Comparison of ENCODE assay signal across 8 cellular contexts in the genomic region with DNA sequence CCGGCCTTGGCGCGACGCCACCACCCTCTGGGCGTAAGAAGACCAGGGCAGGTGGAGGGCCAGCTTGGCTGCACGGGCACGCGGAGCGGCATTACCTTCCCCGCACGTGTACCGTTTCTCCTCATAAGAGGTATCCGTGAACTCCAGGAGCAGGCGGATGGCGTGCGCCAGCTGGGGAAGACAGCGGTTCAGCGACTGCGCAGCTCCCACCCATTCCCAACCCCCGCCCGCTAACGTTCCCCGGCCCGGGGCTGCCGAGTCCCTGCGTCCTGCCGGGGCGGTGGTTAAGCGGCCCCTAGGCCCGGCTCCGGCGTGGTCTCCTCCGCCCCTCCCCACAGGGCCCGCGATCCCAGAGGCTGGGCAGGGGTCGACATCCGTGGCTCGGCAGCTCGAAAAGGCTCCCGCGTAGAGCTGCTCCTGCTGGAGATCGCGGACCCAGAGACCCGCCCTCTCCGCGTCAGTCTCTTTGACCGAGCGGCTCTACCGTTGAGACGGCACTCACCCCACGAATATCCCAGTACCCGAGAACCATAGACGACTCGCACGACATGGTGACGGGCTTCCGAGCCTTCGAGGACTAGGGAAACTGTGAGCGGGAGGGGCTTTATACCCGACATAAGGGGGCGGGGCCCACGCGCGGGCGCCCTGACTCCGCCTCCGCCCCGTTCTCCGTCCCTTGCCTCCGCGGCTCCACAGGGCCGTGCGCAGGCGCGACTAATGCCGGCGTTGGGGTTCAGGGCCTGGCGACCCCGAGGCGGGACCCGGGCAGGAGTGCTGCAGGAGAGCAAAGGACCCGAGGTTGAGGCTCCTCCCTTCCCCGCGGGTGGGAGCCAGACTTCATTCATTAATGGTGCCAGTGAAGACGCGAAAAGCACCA. TPM values are rescaled to one million over a fixed set of nuclear protein-coding genes. Genes with fewer than 3 reads are reported as not detected.
DNase-seq lines count a peak whose midpoint lies in the region; ATAC-seq and TF ChIP-seq lines count a peak whose summit lies in the region.

No MANE protein-coding gene starts in this region.

- peaks cover 7% of the 10 kb centered on the region for H3K4me1 Mint-ChIP-seq in endodermal cell

- H3K27ac Mint-ChIP-seq in endodermal cell, result peak overlapping the region; percentile 26

- H3K4me1 ChIP-seq in endodermal cell (ENCODE audit: control insufficient read depth, insufficient read depth, low read length) (no peaks in the 10 kb centered on the region), mesodermal cell (ENCODE audit: control insufficient read depth, insufficient read depth, low read length, poor library complexity, severe bottlenecking) (no peaks in the 10 kb centered on the region)

- H3K4me3 ChIP-seq in endodermal cell (ENCODE audit: low read length), result peak overlapping the region; percentile 84
- peak overlapping the region; percentile 55 for H3K4me3 ChIP-seq in mesodermal cell (ENCODE audit: extremely low read depth, insufficient read depth, low read length, poor library complexity, severe bottlenecking)

- peaks cover 57% of the 10 kb centered on the region for H3K27me3 Mint-ChIP-seq in endodermal cell (ENCODE audit: insufficient read depth)

- H3K27ac ChIP-seq in endodermal cell (ENCODE audit: low read depth, low read length) (no peak overlapping the region), mesodermal cell (ENCODE audit: low read depth, low read length, severe bottlenecking) (peak overlapping the region; percentile 41)

- H3K9me3 ChIP-seq in endodermal cell (ENCODE audit: control insufficient read depth, low read length) (no peaks in the 10 kb centered on the region), mesodermal cell (ENCODE audit: control insufficient read depth, low read length) (no peaks in the 10 kb centered on the region)

- H3K9ac ChIP-seq in endodermal cell (ENCODE audit: extremely low read depth, low read length, poor library complexity, severe bottlenecking), result no peak overlapping the region

- peaks cover 20% of the 10 kb centered on the region for H3K36me3 Mint-ChIP-seq in endodermal cell (ENCODE audit: low read depth)

- H3K4me3 Mint-ChIP-seq in endodermal cell, result peak overlapping the region; percentile 70

- TF ChIP-seq CTCF in endodermal cell (conservative IDR thresholded peaks at IDR 0.05), result no peak

- H3K9me3 Mint-ChIP-seq in endodermal cell, result no peaks in the 10 kb centered on the region

- H3K36me3 ChIP-seq in endodermal cell (ENCODE audit: control insufficient read depth, insufficient read depth, low read length) (no peaks in the 10 kb centered on the region), mesodermal cell (ENCODE audit: control insufficient read depth, insufficient read depth, low read length) (peaks cover 17% of the 10 kb centered on the region)

- ATAC-seq in GM18517 (IDR thresholded peaks at IDR 0.05; ENCODE audit: unreplicated experiment) (peak; percentile 64), HG03139 (IDR thresholded peaks at IDR 0.05; ENCODE audit: unreplicated experiment) (peak; percentile 77), GM21360 (IDR thresholded peaks at IDR 0.05; ENCODE audit: unreplicated experiment) (no peak)

- 3% methylated on average over 8 to 86 of the region's 86 CpGs for WGBS in endodermal cell (ENCODE audit: insufficient coverage in 1 of 2, insufficient read length in 1 of 2), 2 experiments
- WGBS in mesodermal cell (ENCODE audit: insufficient coverage in 2 of 2), 2 experiments, result 3 to 4% methylated on average over 56 to 69 of the region's 86 CpGs

- peak; percentile 71 for DNase-seq in NCI-H69 (lab: John Stamatoyannopoulos, UW)
- peak; percentile 36 for DNase-seq in activated CD8-positive, alpha-beta memory T cell treated with anti-CD3 and anti-CD28 coated beads, Interleukin-2, amount 50 U/mL, for 24 hours (ENCODE audit: extremely low read depth)
- peak; percentile 89 for DNase-seq in endodermal cell
- DNase-seq in stimulated activated CD8-positive, alpha-beta memory T cell treated with anti-CD3 and anti-CD28 coated beads, Interleukin-15, amount 100 ng/mL, for 1 hour (ENCODE audit: low read depth), result peak; percentile 65

- H3K27me3 ChIP-seq in endodermal cell (ENCODE audit: control insufficient read depth, insufficient read depth, low read length, poor library complexity, severe bottlenecking), result peaks cover 52% of the 10 kb centered on the region

RNA-seq across cellular contexts. Expression of a gene that starts 0.9 kb away (rescaled TPM):
- 10 to 100 TPM in 1 of 2 donors, 1 to 10 TPM in 1; 5.5 to 10.3 TPM for total RNA-seq in endodermal cell
- 43.1 TPM for polyA plus RNA-seq in endodermal cell (2013, experiment 1 of 2)
- 43.6 TPM for polyA plus RNA-seq in endodermal cell (2013, experiment 2 of 2)
- polyA plus RNA-seq in mesodermal cell (2013, experiment 1 of 2), result 34.3 TPM
- 31.6 TPM for polyA plus RNA-seq in mesodermal cell (2013, experiment 2 of 2)

RNA-seq across cellular contexts. Expression of a gene that starts 23.7 kb away (rescaled TPM):
- not detected for total RNA-seq in endodermal cell
- polyA plus RNA-seq in endodermal cell (2013, experiment 1 of 2), result not detected
- polyA plus RNA-seq in endodermal cell (2013, experiment 2 of 2), result not detected
- not detected for polyA plus RNA-seq in mesodermal cell (2013, experiment 1 of 2)
- not detected for polyA plus RNA-seq in mesodermal cell (2013, experiment 2 of 2)

RNA-seq across cellular contexts. Expression of a gene that starts 27.9 kb away (rescaled TPM):
- total RNA-seq in endodermal cell, result under 1 TPM; 0.13 to 0.70 TPM
- not detected for polyA plus RNA-seq in endodermal cell (2013, experiment 1 of 2)
- polyA plus RNA-seq in endodermal cell (2013, experiment 2 of 2), result not detected
- polyA plus RNA-seq in mesodermal cell (2013, experiment 1 of 2), result not detected
- not detected for polyA plus RNA-seq in mesodermal cell (2013, experiment 2 of 2)

RNA-seq across cellular contexts. Expression of a gene that starts 52.4 kb away (rescaled TPM):
- 10 to 100 TPM; 23.0 to 65.6 TPM for total RNA-seq in endodermal cell
- not detected for polyA plus RNA-seq in endodermal cell (2013, experiment 1 of 2)
- not detected for polyA plus RNA-seq in endodermal cell (2013, experiment 2 of 2)
- polyA plus RNA-seq in mesodermal cell (2013, experiment 1 of 2), result not detected
- polyA plus RNA-seq in mesodermal cell (2013, experiment 2 of 2), result not detected

Comparison
In these comparisons a context has a peak if more than half of its experiments do, and no peak if none do; other contexts are left out.
1. DNase-seq: peak in every context shown above with its lines; median percentile 89 in endodermal cell; 71 in NCI-H69; 65 in stimulated activated CD8-positive, alpha-beta memory T cell treated with anti-CD3 and anti-CD28 coated beads, Interleukin-15, amount 100 ng/mL, for 1 hour; 36 in activated CD8-positive, alpha-beta memory T cell treated with anti-CD3 and anti-CD28 coated beads, Interleukin-2, amount 50 U/mL, for 24 hours.